In genomic region chr9:109745335-109746283, GRCh38 we compare ENCODE assay signal across 10 cellular contexts. TPM values are rescaled to one million over a fixed set of nuclear protein-coding genes. Genes with fewer than 3 reads are reported as not detected.
DNase-seq lines count a peak whose midpoint lies in the region; TF ChIP-seq lines count a peak whose summit lies in the region.
"Had no signal": no experiment of that assay in that cellular context is flagged by ENCODE, and none has a peak within 500 bp of the region (broad histone marks: within the 10 kb centered on the region; RNA-seq: fewer than 3 reads in every experiment).

No MANE protein-coding gene starts in this region.

- H3K18ac ChIP-seq in neuronal stem cell (ENCODE audit: low read length), result no peak overlapping the region

- H3K9ac ChIP-seq in neuronal stem cell (ENCODE audit: low read depth, low read length, poor library complexity) (no peak overlapping the region), MM.1S (ENCODE audit: low read length) (no peak overlapping the region)

- H3K36me3 ChIP-seq in neuronal stem cell (replicated peaks in 1 of 2; ENCODE audit: control insufficient read depth in 2 of 2, insufficient read depth in 2 of 2, low read length in 2 of 2) (no peaks in the 10 kb centered on the region), MM.1S (replicated peaks; ENCODE audit: insufficient read depth, low read length) (no peaks in the 10 kb centered on the region)

- H3K9me2 ChIP-seq in MM.1S (replicated peaks; ENCODE audit: insufficient read depth, low read length), result no peaks in the 10 kb centered on the region

- peak overlapping the region; percentile 27 for H3K4me2 ChIP-seq in neuronal stem cell (ENCODE audit: insufficient read depth, low read length, poor library complexity, severe bottlenecking)
- H3K4me2 ChIP-seq in MM.1S (ENCODE audit: low read depth, low read length), result no peak overlapping the region

- H2BK15ac ChIP-seq in neuronal stem cell (ENCODE audit: low read length), result no peak overlapping the region

- H3K4me1 ChIP-seq in neuronal stem cell (ENCODE audit: control insufficient read depth in 2 of 2, insufficient read depth in 1 of 2, low read depth in 1 of 2, low read length in 2 of 2) (peaks cover 9 to 13% of the 10 kb centered on the region in 2 donors), MM.1S (ENCODE audit: low read length) (no peaks in the 10 kb centered on the region)

- H3F3A ChIP-seq in MM.1S (ENCODE audit: insufficient read depth, low read length), result no peaks in the 10 kb centered on the region

- H2BK120ac ChIP-seq in neuronal stem cell (ENCODE audit: low read depth, low read length), result no peak overlapping the region

- no peaks in the 10 kb centered on the region for H3K79me2 ChIP-seq in MM.1S (ENCODE audit: low read length)

- no peak overlapping the region for H3K4me3 ChIP-seq in fibroblast of villous mesenchyme (ENCODE audit: low read depth, low read length)
- no peak overlapping the region for H3K4me3 ChIP-seq in neuronal stem cell (ENCODE audit: low read length in 2 of 2)
- H3K4me3 ChIP-seq in MM.1S (ENCODE audit: low read length), result no peak overlapping the region

- no peak overlapping the region for H3K4ac ChIP-seq in neuronal stem cell (ENCODE audit: low read length)

- H2BK5ac ChIP-seq in neuronal stem cell (ENCODE audit: low read length), result no peak overlapping the region

- TF ChIP-seq CTCF in fibroblast of villous mesenchyme (IDR thresholded peaks at IDR 0.05; ENCODE audit: insufficient read depth, low read depth, low read length) (no peak), MM.1S (IDR thresholded peaks at IDR 0.05; ENCODE audit: low read length) (no peak)

- H2AK5ac ChIP-seq in neuronal stem cell (ENCODE audit: low read depth, low read length), result no peak overlapping the region

- no peak overlapping the region for H3K14ac ChIP-seq in neuronal stem cell (ENCODE audit: low read length)

- no peak overlapping the region for H4K91ac ChIP-seq in neuronal stem cell (ENCODE audit: low read depth, low read length, poor library complexity)

- H3K23ac ChIP-seq in neuronal stem cell (ENCODE audit: low read depth, low read length, poor library complexity), result no peak overlapping the region

- no peaks in the 10 kb centered on the region for H3K79me1 ChIP-seq in neuronal stem cell (ENCODE audit: low read depth, low read length)

- no peak overlapping the region for H4K8ac ChIP-seq in neuronal stem cell (ENCODE audit: low read depth, low read length)

- H3K27me3 ChIP-seq in neuronal stem cell (ENCODE audit: control insufficient read depth in 3 of 3, insufficient read depth in 3 of 3, low read depth in 1 of 3, low read length in 3 of 3), result no peaks in the 10 kb centered on the region
- H3K27me3 ChIP-seq in MM.1S (replicated peaks; ENCODE audit: insufficient read depth, low read length), result no peaks in the 10 kb centered on the region

- H4K20me1 ChIP-seq in MM.1S (ENCODE audit: insufficient read depth, low read length), result no peaks in the 10 kb centered on the region

- H3K9me3 ChIP-seq in neuronal stem cell (replicated peaks in 1 of 2; ENCODE audit: control insufficient read depth in 2 of 2, insufficient read depth in 1 of 2, low read depth in 1 of 2, low read length in 2 of 2) (no peaks in the 10 kb centered on the region), MM.1S (replicated peaks; ENCODE audit: insufficient read depth, low read length) (no peaks in the 10 kb centered on the region)

- H2AFZ ChIP-seq in neuronal stem cell (ENCODE audit: low read length), result peak overlapping the region; percentile 48
- no peak overlapping the region for H2AFZ ChIP-seq in MM.1S (ENCODE audit: low read length)

- H3K27ac ChIP-seq in neuronal stem cell (replicated peaks; ENCODE audit: low read length), result no peak overlapping the region
- no peak overlapping the region for H3K27ac ChIP-seq in MM.1S (ENCODE audit: low read length)

- H2BK12ac ChIP-seq in neuronal stem cell (ENCODE audit: low read length), result no peak overlapping the region

- no CpG with 5 or more reads among the region's 11 CpGs for WGBS in neuronal stem cell (ENCODE audit: extremely low coverage in 2 of 2, insufficient read length in 2 of 2, insufficient replicate concordance in 1 of 2), 2 donors

- DNase-seq in DMS79 treated with DMSO at 0.1 percent for 48 hours (lab: John Stamatoyannopoulos, UW) (peak; percentile 43), NCI-H345 treated with DMSO at 0.1 percent for 48 hours (lab: John Stamatoyannopoulos, UW; ENCODE audit: unreplicated experiment) (peak; percentile 63), fibroblast of villous mesenchyme (ENCODE audit: low read depth) (peak; percentile 64), neuronal stem cell (ENCODE audit: low spot score) (peak; percentile 27), MM.1S (no peak), NCI-H146 treated with DMSO at 0.1 percent for 48 hours (lab: John Stamatoyannopoulos, UW; ENCODE audit: unreplicated experiment) (no peak), Kasumi-1 (lab: John Stamatoyannopoulos, UW) (no peak), pons (ENCODE audit: low spot score) (no peak)
- DNase-seq: activated T-cell treated with anti-CD3 and anti-CD28 coated beads for 4 hours; CD8-positive, alpha-beta memory T cell had no signal

RNA-seq across cellular contexts. Expression of gene PALM2AKAP2, which starts 34.4 kb away (rescaled TPM):
- total RNA-seq in fibroblast of villous mesenchyme, result 24.5 and 31.5 TPM in 2 replicates
- polyA plus RNA-seq in neuronal stem cell (2013, experiment 1 of 2), result 5.6 TPM
- 5.1 TPM for polyA plus RNA-seq in neuronal stem cell (2013, experiment 2 of 2)
- total RNA-seq: CD8-positive, alpha-beta memory T cell had no signal

Comparison
In these comparisons a context has a peak if more than half of its experiments do, and no peak if none do; other contexts are left out.
1. DNase-seq: peak in DMS79 treated with DMSO at 0.1 percent for 48 hours (single experiment), NCI-H345 treated with DMSO at 0.1 percent for 48 hours (single experiment), fibroblast of villous mesenchyme (single experiment) and neuronal stem cell (single experiment); none in MM.1S (single experiment), NCI-H146 treated with DMSO at 0.1 percent for 48 hours (single experiment), Kasumi-1 (0 of 2) and pons (single experiment).